ENCODE assay signal across 8 cellular contexts in genomic region chr18:3604260-3604625, GRCh38.
DNase-seq lines count a peak whose midpoint lies in the region; ATAC-seq and TF ChIP-seq lines count a peak whose summit lies in the region.

No MANE protein-coding gene starts in this region.

- H3K9me3 ChIP-seq in mammary epithelial cell (replicated peaks; ENCODE audit: insufficient read depth, low read length) (no peaks in the 10 kb centered on the region), trophoblast cell (ENCODE audit: insufficient read depth, low read depth, low read length) (no peaks in the 10 kb centered on the region)

- H4K91ac ChIP-seq in trophoblast cell (ENCODE audit: low read depth, low read length), result peak overlapping the region; percentile 99

- H3K23ac ChIP-seq in trophoblast cell (ENCODE audit: low read length), result no peak overlapping the region

- peak overlapping the region; percentile 11 to 53 (median 42) for H3K4me3 ChIP-seq in mammary epithelial cell (replicated peaks in 1 of 3; ENCODE audit: insufficient read depth in 1 of 3, low read depth in 2 of 3, low read length in 3 of 3)
- no peak overlapping the region for H3K4me3 ChIP-seq in trophoblast cell (ENCODE audit: low read depth, low read length)

- TSS peak; percentile 68 for BruUV-seq in mammary epithelial cell (replicated peaks; lab: Mats Ljungman, UMichigan)

- peak overlapping the region; percentile 93 for H3K4ac ChIP-seq in trophoblast cell (ENCODE audit: low read depth, low read length)

- H3K36me3 ChIP-seq in mammary epithelial cell (ENCODE audit: insufficient read depth, low read length) (no peaks in the 10 kb centered on the region), trophoblast cell (ENCODE audit: control insufficient read depth in 1 of 2, insufficient read depth in 2 of 2, low read length in 2 of 2) (no peaks in the 10 kb centered on the region)

- no peaks in the 10 kb centered on the region for H3K27me3 ChIP-seq in mammary epithelial cell (ENCODE audit: insufficient read depth, low read length)
- no peaks in the 10 kb centered on the region for H3K27me3 ChIP-seq in trophoblast cell (ENCODE audit: insufficient read depth, low read length)

- CTCF ChIA-PET in mammary epithelial cell (lab: Charles Lee; ENCODE audit: low non-redundant PET), result interaction anchor here (0.6 kb wide), 1 partner anchor 62 kb away, joined by 3 read pairs; no protein-coding TSS in a partner anchor

- H3K4me2 ChIP-seq in mammary epithelial cell (ENCODE audit: insufficient read depth, low read depth, low read length) (peak overlapping the region; percentile 91), trophoblast cell (ENCODE audit: low read length) (peak overlapping the region; percentile 52)

- peaks cover 3% of the 10 kb centered on the region for H3K79me2 ChIP-seq in mammary epithelial cell (ENCODE audit: insufficient read depth, low read length)
- peaks cover 4% of the 10 kb centered on the region for H3K79me2 ChIP-seq in trophoblast cell (ENCODE audit: control insufficient read depth, insufficient read depth, low read length, poor library complexity)

- H2BK5ac ChIP-seq in trophoblast cell (ENCODE audit: low read depth, low read length, poor library complexity), result peak overlapping the region; percentile 99

- DNase-seq in NCI-H2107 treated with DMSO at 0.1 percent for 48 hours (lab: John Stamatoyannopoulos, UW; ENCODE audit: unreplicated experiment) (peak; percentile 64), NCI-H2107 (lab: John Stamatoyannopoulos, UW) (no peak), mammary epithelial cell (no peak), trophoblast cell (no peak), globus pallidus (ENCODE audit: low spot score) (no peak), DMS153 treated with DMSO at 0.1 percent for 48 hours (lab: John Stamatoyannopoulos, UW; ENCODE audit: unreplicated experiment) (no peak), hepatic stellate cell (ENCODE audit: low spot score) (no peak)

- H3K4me1 ChIP-seq in mammary epithelial cell (ENCODE audit: insufficient read depth, low read length) (peaks cover 35% of the 10 kb centered on the region), trophoblast cell (ENCODE audit: control insufficient read depth in 1 of 2, insufficient read depth in 2 of 2, low read length in 2 of 2) (peaks cover 11 to 18% of the 10 kb centered on the region in 2 experiments)

- peak overlapping the region; percentile 98 for H2BK12ac ChIP-seq in trophoblast cell (ENCODE audit: low read length)

- peak overlapping the region; percentile 99 for H2BK120ac ChIP-seq in trophoblast cell (ENCODE audit: insufficient read depth, low read length, poor library complexity)

- 14% methylated on average over 5 of the region's 5 CpGs for WGBS in mammary epithelial cell (ENCODE audit: low coverage, missing lambda C conversion rate)
- no CpG with 5 or more reads among the region's 5 CpGs for WGBS in trophoblast cell (ENCODE audit: extremely low coverage, insufficient coverage, insufficient read length)

- peak overlapping the region; percentile 95 for H3K18ac ChIP-seq in trophoblast cell (ENCODE audit: low read length)

- H3K14ac ChIP-seq in trophoblast cell (ENCODE audit: low read length), result peak overlapping the region; percentile 94

- H3K79me1 ChIP-seq in trophoblast cell (ENCODE audit: low read length), result peaks cover 28% of the 10 kb centered on the region

- in situ Hi-C loops in mammary epithelial cell (cut with MboI; ENCODE audit: low sequenced_read_pairs in 2 of 2), result loop anchor here (5.0 kb wide), 2 partner anchors 53 to 152 kb away; partner anchors contain the start of gene TGIF1 (in 1 of the 2)

- TF ChIP-seq CTCF in mammary epithelial cell (conservative IDR thresholded peaks at IDR 0.05 in 1 of 2, IDR thresholded peaks at IDR 0.05 in 1 of 2; ENCODE audit: extremely low read depth in 1 of 2, insufficient read depth in 1 of 2, low read depth in 1 of 2, low read length in 2 of 2), result no peak

- no peak overlapping the region for H4K12ac ChIP-seq in trophoblast cell (ENCODE audit: low read depth, low read length)

- H4K20me1 ChIP-seq in mammary epithelial cell (ENCODE audit: insufficient read depth, low read length), result no peaks in the 10 kb centered on the region

- ATAC-seq in HG03175 (IDR thresholded peaks at IDR 0.05; ENCODE audit: unreplicated experiment), result peak; percentile 23

- H3K27ac ChIP-seq in mammary epithelial cell (ENCODE audit: insufficient read depth, low read depth, low read length), result peak overlapping the region; percentile 99
- H3K27ac ChIP-seq in trophoblast cell (ENCODE audit: low read depth, low read length), result peak overlapping the region; percentile 99

- intact Hi-C loops in mammary epithelial cell (cut with micrococcal nuclease), result no loop called here

- H3K9ac ChIP-seq in mammary epithelial cell (ENCODE audit: insufficient read depth, low read length) (peak overlapping the region; percentile 89), trophoblast cell (ENCODE audit: low read length) (peak overlapping the region; percentile 7)

- dilution Hi-C loops in mammary epithelial cell (cut with HindIII; ENCODE audit: low sequenced_read_pairs), result no loop called here

- H2AFZ ChIP-seq in mammary epithelial cell (ENCODE audit: low read depth, low read length) (no peak overlapping the region), trophoblast cell (ENCODE audit: insufficient read depth, low read length, poor library complexity) (peak overlapping the region; percentile 79)

- peak overlapping the region; percentile 67 for H2AK5ac ChIP-seq in trophoblast cell (ENCODE audit: low read length)

- H4K8ac ChIP-seq in trophoblast cell (ENCODE audit: low read depth, low read length), result peak overlapping the region; percentile 93
